Comparison of ENCODE assay signal across 2 cellular contexts in genomic region chr2:16429431-16429830, GRCh38.
TF ChIP-seq lines count a peak whose summit lies in the region.

No MANE protein-coding gene starts in this region.

TF ChIP-seq in GM23338, 12 proteins besides CTCF, POLR2A, EP300 and RAD21 (continued from another document):
- TF ChIP-seq, protein P1, sequence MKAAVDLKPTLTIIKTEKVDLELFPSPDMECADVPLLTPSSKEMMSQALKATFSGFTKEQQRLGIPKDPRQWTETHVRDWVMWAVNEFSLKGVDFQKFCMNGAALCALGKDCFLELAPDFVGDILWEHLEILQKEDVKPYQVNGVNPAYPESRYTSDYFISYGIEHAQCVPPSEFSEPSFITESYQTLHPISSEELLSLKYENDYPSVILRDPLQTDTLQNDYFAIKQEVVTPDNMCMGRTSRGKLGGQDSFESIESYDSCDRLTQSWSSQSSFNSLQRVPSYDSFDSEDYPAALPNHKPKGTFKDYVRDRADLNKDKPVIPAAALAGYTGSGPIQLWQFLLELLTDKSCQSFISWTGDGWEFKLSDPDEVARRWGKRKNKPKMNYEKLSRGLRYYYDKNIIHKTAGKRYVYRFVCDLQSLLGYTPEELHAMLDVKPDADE (IDR thresholded peaks at IDR 0.05): no peak
- TF ChIP-seq EZH2 (IDR thresholded peaks at IDR 0.05; ENCODE audit: low read depth, unreplicated experiment) (no peak), NANOG (IDR thresholded peaks at IDR 0.05; ENCODE audit: borderline replicate concordance) (no peak), ZNF331 (CRISPR knock-in tag; IDR thresholded peaks at IDR 0.05; ENCODE audit: low read depth) (no peak), CREB1 (CRISPR knock-in tag; IDR thresholded peaks at IDR 0.05; ENCODE audit: low read depth) (no peak), EZH2phosphoT487 (IDR thresholded peaks at IDR 0.05; ENCODE audit: unreplicated experiment) (no peak), ZNF114 (CRISPR knock-in tag; IDR thresholded peaks at IDR 0.05) (no peak), POLR2AphosphoS5 (IDR thresholded peaks at IDR 0.05; ENCODE audit: low read depth) (no peak), STAT1 (IDR thresholded peaks at IDR 0.05; ENCODE audit: unreplicated experiment) (no peak)
- TF ChIP-seq, protein P2, sequence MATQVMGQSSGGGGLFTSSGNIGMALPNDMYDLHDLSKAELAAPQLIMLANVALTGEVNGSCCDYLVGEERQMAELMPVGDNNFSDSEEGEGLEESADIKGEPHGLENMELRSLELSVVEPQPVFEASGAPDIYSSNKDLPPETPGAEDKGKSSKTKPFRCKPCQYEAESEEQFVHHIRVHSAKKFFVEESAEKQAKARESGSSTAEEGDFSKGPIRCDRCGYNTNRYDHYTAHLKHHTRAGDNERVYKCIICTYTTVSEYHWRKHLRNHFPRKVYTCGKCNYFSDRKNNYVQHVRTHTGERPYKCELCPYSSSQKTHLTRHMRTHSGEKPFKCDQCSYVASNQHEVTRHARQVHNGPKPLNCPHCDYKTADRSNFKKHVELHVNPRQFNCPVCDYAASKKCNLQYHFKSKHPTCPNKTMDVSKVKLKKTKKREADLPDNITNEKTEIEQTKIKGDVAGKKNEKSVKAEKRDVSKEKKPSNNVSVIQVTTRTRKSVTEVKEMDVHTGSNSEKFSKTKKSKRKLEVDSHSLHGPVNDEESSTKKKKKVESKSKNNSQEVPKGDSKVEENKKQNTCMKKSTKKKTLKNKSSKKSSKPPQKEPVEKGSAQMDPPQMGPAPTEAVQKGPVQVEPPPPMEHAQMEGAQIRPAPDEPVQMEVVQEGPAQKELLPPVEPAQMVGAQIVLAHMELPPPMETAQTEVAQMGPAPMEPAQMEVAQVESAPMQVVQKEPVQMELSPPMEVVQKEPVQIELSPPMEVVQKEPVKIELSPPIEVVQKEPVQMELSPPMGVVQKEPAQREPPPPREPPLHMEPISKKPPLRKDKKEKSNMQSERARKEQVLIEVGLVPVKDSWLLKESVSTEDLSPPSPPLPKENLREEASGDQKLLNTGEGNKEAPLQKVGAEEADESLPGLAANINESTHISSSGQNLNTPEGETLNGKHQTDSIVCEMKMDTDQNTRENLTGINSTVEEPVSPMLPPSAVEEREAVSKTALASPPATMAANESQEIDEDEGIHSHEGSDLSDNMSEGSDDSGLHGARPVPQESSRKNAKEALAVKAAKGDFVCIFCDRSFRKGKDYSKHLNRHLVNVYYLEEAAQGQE (IDR thresholded peaks at IDR 0.05; ENCODE audit: unreplicated experiment): no peak
- TF ChIP-seq, protein P3, sequence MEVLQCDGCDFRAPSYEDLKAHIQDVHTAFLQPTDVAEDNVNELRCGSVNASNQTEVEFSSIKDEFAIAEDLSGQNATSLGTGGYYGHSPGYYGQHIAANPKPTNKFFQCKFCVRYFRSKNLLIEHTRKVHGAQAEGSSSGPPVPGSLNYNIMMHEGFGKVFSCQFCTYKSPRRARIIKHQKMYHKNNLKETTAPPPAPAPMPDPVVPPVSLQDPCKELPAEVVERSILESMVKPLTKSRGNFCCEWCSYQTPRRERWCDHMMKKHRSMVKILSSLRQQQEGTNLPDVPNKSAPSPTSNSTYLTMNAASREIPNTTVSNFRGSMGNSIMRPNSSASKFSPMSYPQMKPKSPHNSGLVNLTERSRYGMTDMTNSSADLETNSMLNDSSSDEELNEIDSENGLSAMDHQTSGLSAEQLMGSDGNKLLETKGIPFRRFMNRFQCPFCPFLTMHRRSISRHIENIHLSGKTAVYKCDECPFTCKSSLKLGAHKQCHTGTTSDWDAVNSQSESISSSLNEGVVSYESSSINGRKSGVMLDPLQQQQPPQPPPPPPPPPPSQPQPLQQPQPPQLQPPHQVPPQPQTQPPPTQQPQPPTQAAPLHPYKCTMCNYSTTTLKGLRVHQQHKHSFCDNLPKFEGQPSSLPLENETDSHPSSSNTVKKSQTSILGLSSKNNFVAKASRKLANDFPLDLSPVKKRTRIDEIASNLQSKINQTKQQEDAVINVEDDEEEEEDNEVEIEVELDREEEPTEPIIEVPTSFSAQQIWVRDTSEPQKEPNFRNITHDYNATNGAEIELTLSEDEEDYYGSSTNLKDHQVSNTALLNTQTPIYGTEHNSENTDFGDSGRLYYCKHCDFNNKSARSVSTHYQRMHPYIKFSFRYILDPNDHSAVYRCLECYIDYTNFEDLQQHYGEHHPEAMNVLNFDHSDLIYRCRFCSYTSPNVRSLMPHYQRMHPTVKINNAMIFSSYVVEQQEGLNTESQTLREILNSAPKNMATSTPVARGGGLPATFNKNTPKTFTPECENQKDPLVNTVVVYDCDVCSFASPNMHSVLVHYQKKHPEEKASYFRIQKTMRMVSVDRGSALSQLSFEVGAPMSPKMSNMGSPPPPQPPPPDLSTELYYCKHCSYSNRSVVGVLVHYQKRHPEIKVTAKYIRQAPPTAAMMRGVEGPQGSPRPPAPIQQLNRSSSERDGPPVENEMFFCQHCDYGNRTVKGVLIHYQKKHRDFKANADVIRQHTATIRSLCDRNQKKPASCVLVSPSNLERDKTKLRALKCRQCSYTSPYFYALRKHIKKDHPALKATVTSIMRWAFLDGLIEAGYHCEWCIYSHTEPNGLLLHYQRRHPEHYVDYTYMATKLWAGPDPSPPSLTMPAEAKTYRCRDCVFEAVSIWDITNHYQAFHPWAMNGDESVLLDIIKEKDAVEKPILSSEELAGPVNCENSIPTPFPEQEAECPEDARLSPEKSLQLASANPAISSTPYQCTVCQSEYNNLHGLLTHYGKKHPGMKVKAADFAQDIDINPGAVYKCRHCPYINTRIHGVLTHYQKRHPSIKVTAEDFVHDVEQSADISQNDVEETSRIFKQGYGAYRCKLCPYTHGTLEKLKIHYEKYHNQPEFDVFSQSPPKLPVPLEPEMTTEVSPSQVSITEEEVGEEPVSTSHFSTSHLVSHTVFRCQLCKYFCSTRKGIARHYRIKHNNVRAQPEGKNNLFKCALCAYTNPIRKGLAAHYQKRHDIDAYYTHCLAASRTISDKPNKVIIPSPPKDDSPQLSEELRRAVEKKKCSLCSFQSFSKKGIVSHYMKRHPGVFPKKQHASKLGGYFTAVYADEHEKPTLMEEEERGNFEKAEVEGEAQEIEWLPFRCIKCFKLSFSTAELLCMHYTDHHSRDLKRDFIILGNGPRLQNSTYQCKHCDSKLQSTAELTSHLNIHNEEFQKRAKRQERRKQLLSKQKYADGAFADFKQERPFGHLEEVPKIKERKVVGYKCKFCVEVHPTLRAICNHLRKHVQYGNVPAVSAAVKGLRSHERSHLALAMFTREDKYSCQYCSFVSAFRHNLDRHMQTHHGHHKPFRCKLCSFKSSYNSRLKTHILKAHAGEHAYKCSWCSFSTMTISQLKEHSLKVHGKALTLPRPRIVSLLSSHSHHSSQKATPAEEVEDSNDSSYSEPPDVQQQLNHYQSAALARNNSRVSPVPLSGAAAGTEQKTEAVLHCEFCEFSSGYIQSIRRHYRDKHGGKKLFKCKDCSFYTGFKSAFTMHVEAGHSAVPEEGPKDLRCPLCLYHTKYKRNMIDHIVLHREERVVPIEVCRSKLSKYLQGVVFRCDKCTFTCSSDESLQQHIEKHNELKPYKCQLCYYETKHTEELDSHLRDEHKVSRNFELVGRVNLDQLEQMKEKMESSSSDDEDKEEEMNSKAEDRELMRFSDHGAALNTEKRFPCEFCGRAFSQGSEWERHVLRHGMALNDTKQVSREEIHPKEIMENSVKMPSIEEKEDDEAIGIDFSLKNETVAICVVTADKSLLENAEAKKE (CRISPR knock-in tag; IDR thresholded peaks at IDR 0.05): no peak

TF ChIP-seq in GM12878, 131 proteins besides CTCF, POLR2A, EP300 and RAD21 (continued from another document):
- TF ChIP-seq ZZZ3 (IDR thresholded peaks at IDR 0.05; ENCODE audit: control insufficient read depth, insufficient read length, low read depth): no peak
- TF ChIP-seq NRF1 (conservative IDR thresholded peaks at IDR 0.05; ENCODE audit: low read depth, low read length): no peak
- no peak for TF ChIP-seq SIN3A (IDR thresholded peaks at IDR 0.05; ENCODE audit: low read depth, low read length)
- TF ChIP-seq NR2F1 (conservative IDR thresholded peaks at IDR 0.05): no peak
- TF ChIP-seq USF2 (IDR thresholded peaks at IDR 0.05; ENCODE audit: borderline replicate concordance, low read depth, low read length): no peak
- TF ChIP-seq PAX5 (IDR thresholded peaks at IDR 0.05; ENCODE audit: borderline replicate concordance, low read depth, low read length): no peak
- TF ChIP-seq NFYA (IDR thresholded peaks at IDR 0.05; ENCODE audit: borderline replicate concordance, low read depth, low read length): no peak
- no peak for TF ChIP-seq USF1 (IDR thresholded peaks at IDR 0.05; ENCODE audit: borderline replicate concordance, extremely low read length, insufficient read depth, low read depth, low read length)
- TF ChIP-seq RCOR1 (conservative IDR thresholded peaks at IDR 0.05; ENCODE audit: low read depth, low read length): no peak
- no peak for TF ChIP-seq TCF12 (IDR thresholded peaks at IDR 0.05; ENCODE audit: low read depth, low read length)
- TF ChIP-seq MTA2 (IDR thresholded peaks at IDR 0.05; ENCODE audit: low read depth): no peak
- no peak for TF ChIP-seq ZSCAN29 (IDR thresholded peaks at IDR 0.05)
- TF ChIP-seq TBL1XR1 (IDR thresholded peaks at IDR 0.05; ENCODE audit: low read depth, low read length): no peak
- no peak for TF ChIP-seq TCF3 (IDR thresholded peaks at IDR 0.05; ENCODE audit: borderline replicate concordance, insufficient read depth, low read depth, low read length)
- no peak for TF ChIP-seq MXI1 (IDR thresholded peaks at IDR 0.05; ENCODE audit: low read depth, low read length)
- no peak for TF ChIP-seq HSF1 (IDR thresholded peaks at IDR 0.05; ENCODE audit: low read depth, low read length)
- no peak for TF ChIP-seq TAF1 (IDR thresholded peaks at IDR 0.05; ENCODE audit: borderline replicate concordance, low read depth, low read length)
